In genomic region chr5:170623576-170624181, GRCh38 we compare ENCODE assay signal across 8 cellular contexts.
DNase-seq lines count a peak whose midpoint lies in the region; ATAC-seq and TF ChIP-seq lines count a peak whose summit lies in the region.

No MANE protein-coding gene starts in this region.

- no peaks in the 10 kb centered on the region for H3K36me3 ChIP-seq in NT2/D1 (ENCODE audit: insufficient read depth, insufficient read length, low read length)

- POLR2A ChIA-PET in AG04450 (lab: Yijun Ruan, JAX), result no interaction called here

- CTCF ChIA-PET in AG04450 (lab: Charles Lee), result interaction anchor here (0.7 to 11.4 kb wide), 16 partner anchors 8 to 524 kb away, joined by 3 to 135 read pairs (median 4); no protein-coding TSS in a partner anchor

- no peak overlapping the region for H3K9ac ChIP-seq in NT2/D1 (ENCODE audit: insufficient read length, low read depth)

- DNase-seq in AG04450 (ENCODE audit: low read depth, low spot score), result peak; percentile 13
- peak; percentile 59 for DNase-seq in NT2/D1 (ENCODE audit: low read depth, low spot score)
- peak; percentile 83 for DNase-seq in choroid plexus epithelial cell (ENCODE audit: low read depth)
- peak; percentile 28 for DNase-seq in midbrain (lab: John Stamatoyannopoulos, UW)
- no peak for DNase-seq in GM19238 (ENCODE audit: insufficient read length, low spot score)

- H3K27me3 ChIP-seq in AG04450 (ENCODE audit: control insufficient read depth, insufficient read depth, low read length), result no peaks in the 10 kb centered on the region
- H3K27me3 ChIP-seq in NT2/D1 (ENCODE audit: insufficient read depth, insufficient read length), result peaks cover 31% of the 10 kb centered on the region

- TF ChIP-seq CTCF in AG04450 (IDR thresholded peaks at IDR 0.05; ENCODE audit: low read depth, low read length) (peak; percentile 72), GM12873 (IDR thresholded peaks at IDR 0.05; ENCODE audit: insufficient read depth, low read depth, low read length, missing control alignments) (peak; percentile 68), choroid plexus epithelial cell (conservative IDR thresholded peaks at IDR 0.05; ENCODE audit: low read depth, low read length) (peak; percentile 84)

- ATAC-seq in GM21381 (IDR thresholded peaks at IDR 0.05; ENCODE audit: unreplicated experiment), result no peak
- ATAC-seq in HG03139 (IDR thresholded peaks at IDR 0.05; ENCODE audit: unreplicated experiment), result no peak

- no peak overlapping the region for H3K4me3 ChIP-seq in AG04450 (ENCODE audit: low read depth, low read length)
- H3K4me3 ChIP-seq in NT2/D1 (ENCODE audit: insufficient read length, low read depth), result no peak overlapping the region
- no peak overlapping the region for H3K4me3 ChIP-seq in choroid plexus epithelial cell (ENCODE audit: low read depth, low read length)

- no peak overlapping the region for H3K27ac ChIP-seq in AG04450 (ENCODE audit: low read depth, low read length)

- H3K9me3 ChIP-seq in AG04450 (ENCODE audit: control insufficient read depth, insufficient read depth, low read length), result no peaks in the 10 kb centered on the region
- no peaks in the 10 kb centered on the region for H3K9me3 ChIP-seq in NT2/D1 (ENCODE audit: insufficient read depth, low read length)

- peaks cover 5% of the 10 kb centered on the region for H3K4me1 ChIP-seq in NT2/D1 (ENCODE audit: insufficient read depth, insufficient read length)
